Comparison of ENCODE assay signal across 15 cellular contexts in genomic region chr16:19781196-19781595, GRCh38.
"Had no signal": no experiment of that assay in that cellular context is flagged by ENCODE, and none has a peak within 500 bp of the region (broad histone marks: within the 10 kb centered on the region; RNA-seq: fewer than 3 reads in every experiment).

No MANE protein-coding gene starts in this region.

- H3K36me3 ChIP-seq: adrenal gland, esophagus squamous epithelium, ovary, tibial artery had no signal

- H3K36me3 Mint-ChIP-seq: stimulated activated effector memory CD8-positive, alpha-beta T cell treated with anti-CD3 and anti-CD28 coated beads, Interleukin-12 subunit alpha, Interleukin-12 subunit beta, amount 100 ng/mL, for 72 hours; WTC11 had no signal

- H3K4me3 ChIP-seq: adrenal gland, esophagus squamous epithelium, ovary, tibial artery had no signal

- H3K4me1 ChIP-seq: adrenal gland, tibial artery had no signal

- FAIRE-seq: small intestine had no signal

- H3K27ac Mint-ChIP-seq: activated CD4-positive, alpha-beta T cell treated with anti-CD3 and anti-CD28 coated beads, Interleukin-2, amount 10 ng/mL, durations not matched to agents 7 days and 5 days; activated naive CD4-positive, alpha-beta T cell treated with anti-CD3 and anti-CD28 coated beads for 36 hours; activated T-helper 17 cell treated with anti-CD3 and anti-CD28 coated beads, Interleukin-2, amount 50 U/mL, for 72 hours; nephron progenitor cell; stimulated activated effector memory CD8-positive, alpha-beta T cell treated with anti-CD3 and anti-CD28 coated beads, Interleukin-12 subunit alpha, Interleukin-12 subunit beta, amount 100 ng/mL, for 72 hours; T-helper 1 cell treated with Interleukin-12 subunit alpha and Interleukin-12 subunit beta and Interleukin-4 antibody, amounts not matched to agents 30 μg/mL and 1 μg/mL, for 36 hours; WTC11 had no signal

- H3K27me3 ChIP-seq: adrenal gland, esophagus squamous epithelium, ovary, tibial artery had no signal

- H3K27me3 Mint-ChIP-seq: activated CD4-positive, alpha-beta T cell treated with anti-CD3 and anti-CD28 coated beads, Interleukin-2, amount 10 ng/mL, durations not matched to agents 7 days and 5 days; activated T-helper 17 cell treated with anti-CD3 and anti-CD28 coated beads, Interleukin-2, amount 50 U/mL, for 72 hours had no signal

- H3K4me3 Mint-ChIP-seq: activated CD4-positive, alpha-beta T cell treated with anti-CD3 and anti-CD28 coated beads, Interleukin-2, amount 10 ng/mL, durations not matched to agents 7 days and 5 days; activated naive CD4-positive, alpha-beta T cell treated with anti-CD3 and anti-CD28 coated beads for 36 hours; activated T-helper 17 cell treated with anti-CD3 and anti-CD28 coated beads, Interleukin-2, amount 50 U/mL, for 72 hours; nephron progenitor cell; stimulated activated effector memory CD8-positive, alpha-beta T cell treated with anti-CD3 and anti-CD28 coated beads, Interleukin-12 subunit alpha, Interleukin-12 subunit beta, amount 100 ng/mL, for 72 hours; T-helper 1 cell treated with Interleukin-12 subunit alpha and Interleukin-12 subunit beta and Interleukin-4 antibody, amounts not matched to agents 30 μg/mL and 1 μg/mL, for 36 hours; WTC11 had no signal

- H3K27ac ChIP-seq: adrenal gland, esophagus squamous epithelium, ovary, tibial artery had no signal

- H3K9me3 ChIP-seq: adrenal gland, esophagus squamous epithelium, ovary, tibial artery had no signal

- H3K9me3 Mint-ChIP-seq: activated CD4-positive, alpha-beta T cell treated with anti-CD3 and anti-CD28 coated beads, Interleukin-2, amount 10 ng/mL, durations not matched to agents 7 days and 5 days; activated naive CD4-positive, alpha-beta T cell treated with anti-CD3 and anti-CD28 coated beads for 36 hours; activated T-helper 17 cell treated with anti-CD3 and anti-CD28 coated beads, Interleukin-2, amount 50 U/mL, for 72 hours; nephron progenitor cell; stimulated activated effector memory CD8-positive, alpha-beta T cell treated with anti-CD3 and anti-CD28 coated beads, Interleukin-12 subunit alpha, Interleukin-12 subunit beta, amount 100 ng/mL, for 72 hours; T-helper 1 cell treated with Interleukin-12 subunit alpha and Interleukin-12 subunit beta and Interleukin-4 antibody, amounts not matched to agents 30 μg/mL and 1 μg/mL, for 36 hours; WTC11 had no signal

- DNase-seq: activated CD4-positive, alpha-beta T cell treated with anti-CD3 and anti-CD28 coated beads, Interleukin-2, amount 10 ng/mL, durations not matched to agents 7 days and 5 days; activated naive CD4-positive, alpha-beta T cell treated with anti-CD3 and anti-CD28 coated beads for 36 hours; activated T-cell treated with anti-CD3 and anti-CD28 coated beads for 4 hours; adrenal gland; esophagus squamous epithelium; glutamatergic neuron; nephron progenitor cell; ovary; tibial artery had no signal

- H3K4me1 Mint-ChIP-seq: activated T-helper 17 cell treated with anti-CD3 and anti-CD28 coated beads, Interleukin-2, amount 50 U/mL, for 72 hours; stimulated activated effector memory CD8-positive, alpha-beta T cell treated with anti-CD3 and anti-CD28 coated beads, Interleukin-12 subunit alpha, Interleukin-12 subunit beta, amount 100 ng/mL, for 72 hours had no signal

- ATAC-seq: activated T-helper 17 cell treated with anti-CD3 and anti-CD28 coated beads, Interleukin-2, amount 50 U/mL, for 72 hours; left lobe of liver; stimulated activated effector memory CD8-positive, alpha-beta T cell treated with anti-CD3 and anti-CD28 coated beads, Interleukin-12 subunit alpha, Interleukin-12 subunit beta, amount 100 ng/mL, for 72 hours; WTC11 had no signal
